In the genomic region with DNA sequence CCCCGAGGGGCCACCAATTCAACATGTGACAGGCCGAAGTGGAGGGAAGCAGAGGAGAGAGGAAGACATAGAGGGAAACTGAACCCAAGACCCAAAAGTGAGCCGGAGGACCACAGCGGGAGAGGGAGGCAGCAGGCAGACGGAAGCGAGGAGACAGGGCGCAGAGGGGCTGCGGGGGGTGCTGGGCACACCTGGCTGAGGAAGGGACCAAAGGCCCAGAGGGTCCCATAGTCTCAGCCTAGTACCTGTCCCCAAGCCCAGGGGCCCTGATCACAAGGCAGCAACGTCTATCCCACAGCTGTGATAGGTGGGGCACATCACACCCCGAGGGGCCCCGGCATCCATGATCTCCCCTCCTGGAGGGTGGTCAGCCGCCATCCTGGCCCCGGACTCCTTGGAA, we compare ENCODE assay signal across 10 cellular contexts. TPM values are rescaled to one million over a fixed set of nuclear protein-coding genes. Genes with fewer than 3 reads are reported as not detected.
DNase-seq lines count a peak whose midpoint lies in the region; ATAC-seq lines count a peak whose summit lies in the region.
"Had no signal": no experiment of that assay in that cellular context is flagged by ENCODE, and none has a peak within 500 bp of the region (broad histone marks: within the 10 kb centered on the region; RNA-seq: fewer than 3 reads in every experiment).

No MANE protein-coding gene starts in this region.

- no peak overlapping the region for H3K23ac ChIP-seq in trophoblast cell (ENCODE audit: low read length)

- H2BK5ac ChIP-seq in trophoblast cell (ENCODE audit: low read depth, low read length, poor library complexity) = no peak overlapping the region

- H3K79me2 ChIP-seq in trophoblast cell (ENCODE audit: control insufficient read depth, insufficient read depth, low read length, poor library complexity) = peaks cover 4% of the 10 kb centered on the region

- peak overlapping the region; percentile 4 for H4K8ac ChIP-seq in trophoblast cell (ENCODE audit: low read depth, low read length)

- DNase-seq in CD8-positive, alpha-beta memory T cell = no peak
- no peak for DNase-seq in central memory CD8-positive, alpha-beta T cell (ENCODE audit: low spot score in 2 of 2)
- no peak for DNase-seq in trophoblast cell
- no peak for DNase-seq in NCI-H1417 treated with DMSO at 0.1 percent for 48 hours (lab: John Stamatoyannopoulos, UW)
- DNase-seq in NCI-H2107 (lab: John Stamatoyannopoulos, UW) = no peak
- DNase-seq: GF-D8 had no signal

- ATAC-seq in central memory CD8-positive, alpha-beta T cell (replicated peaks; ENCODE audit: extremely low read depth, poor library complexity, severe bottlenecking) = no peak
- no peak for ATAC-seq in GM19397 (IDR thresholded peaks at IDR 0.05; ENCODE audit: unreplicated experiment)
- ATAC-seq in HG03521 (IDR thresholded peaks at IDR 0.05; ENCODE audit: unreplicated experiment) = no peak

- H3K4ac ChIP-seq in trophoblast cell (ENCODE audit: low read depth, low read length) = no peak overlapping the region

- POLR2A ChIA-PET in CD8-positive, alpha-beta memory T cell (lab: Charles Lee) = interaction anchor here (2.5 kb wide), 1 partner anchor 16 kb away, joined by 9 read pairs; no protein-coding TSS in a partner anchor

- H3K4me3 Mint-ChIP-seq in CD8-positive, alpha-beta memory T cell = peak overlapping the region; percentile 75 to 97 (median 93)
- peak overlapping the region; percentile 93 for H3K4me3 Mint-ChIP-seq in central memory CD8-positive, alpha-beta T cell

- peaks cover 0 to 44% (median 7%) of the 10 kb centered on the region in 3 donors for H3K36me3 Mint-ChIP-seq in CD8-positive, alpha-beta memory T cell
- H3K36me3 Mint-ChIP-seq in central memory CD8-positive, alpha-beta T cell (ENCODE audit: insufficient read depth) = peaks cover 58% of the 10 kb centered on the region

- H3K27me3 Mint-ChIP-seq in CD8-positive, alpha-beta memory T cell = no peaks in the 10 kb centered on the region
- H3K27me3 Mint-ChIP-seq in central memory CD8-positive, alpha-beta T cell = no peaks in the 10 kb centered on the region

- H3K4me1 Mint-ChIP-seq in CD8-positive, alpha-beta memory T cell = peaks cover 82 to 94% (median 86%) of the 10 kb centered on the region in 3 donors
- peaks cover 79% of the 10 kb centered on the region for H3K4me1 Mint-ChIP-seq in central memory CD8-positive, alpha-beta T cell

- peaks cover 81 to 100% (median 100%) of the 10 kb centered on the region in 10 experiments for H3K4me1 ChIP-seq in BLaER1 treated with 17β-estradiol and CSF1 and Interleukin-3, amounts not matched to agents 10 nM and 100 nM
- H3K4me1 ChIP-seq in CD8-positive, alpha-beta memory T cell (ENCODE audit: insufficient read depth, low read length) = peaks cover 91% of the 10 kb centered on the region
- peaks cover 23 to 28% of the 10 kb centered on the region in 2 experiments for H3K4me1 ChIP-seq in trophoblast cell (ENCODE audit: control insufficient read depth in 1 of 2, insufficient read depth in 2 of 2, low read length in 2 of 2)

- H3K27me3 ChIP-seq in BLaER1 treated with 17β-estradiol and CSF1 and Interleukin-3, amounts not matched to agents 10 nM and 100 nM = no peaks in the 10 kb centered on the region
- no peaks in the 10 kb centered on the region for H3K27me3 ChIP-seq in CD8-positive, alpha-beta memory T cell (ENCODE audit: insufficient read depth, low read length, poor library complexity, severe bottlenecking)
- H3K27me3 ChIP-seq in trophoblast cell (ENCODE audit: insufficient read depth, low read length) = no peaks in the 10 kb centered on the region
- H3K27me3 ChIP-seq: SJSA1 had no signal

- no CpG with 5 or more reads among the region's 13 CpGs for WGBS in trophoblast cell (ENCODE audit: extremely low coverage, insufficient coverage, insufficient read length)

- peaks cover 5 to 100% (median 94%) of the 10 kb centered on the region in 11 experiments; a peak in 21 of 22 replicates for H4K20me1 ChIP-seq in BLaER1 treated with 17β-estradiol and CSF1 and Interleukin-3, amounts not matched to agents 10 nM and 100 nM

- H3K9me3 Mint-ChIP-seq in CD8-positive, alpha-beta memory T cell = no peaks in the 10 kb centered on the region
- no peaks in the 10 kb centered on the region for H3K9me3 Mint-ChIP-seq in central memory CD8-positive, alpha-beta T cell

- H2AFZ ChIP-seq in trophoblast cell (ENCODE audit: insufficient read depth, low read length, poor library complexity) = no peak overlapping the region

- peak overlapping the region; percentile 37 for H2AK5ac ChIP-seq in trophoblast cell (ENCODE audit: low read length)

- no peaks in the 10 kb centered on the region for H3K9me3 ChIP-seq in BLaER1 treated with 17β-estradiol and CSF1 and Interleukin-3, amounts not matched to agents 10 nM and 100 nM (replicated peaks in 1 of 11)
- no peaks in the 10 kb centered on the region for H3K9me3 ChIP-seq in CD8-positive, alpha-beta memory T cell (ENCODE audit: low read length)
- H3K9me3 ChIP-seq in trophoblast cell (ENCODE audit: insufficient read depth, low read depth, low read length) = peaks cover 4% of the 10 kb centered on the region
- H3K9me3 ChIP-seq: SJSA1 had no signal

- H3K36me3 ChIP-seq in BLaER1 treated with 17β-estradiol and CSF1 and Interleukin-3, amounts not matched to agents 10 nM and 100 nM = peaks cover 0 to 42% (median 11%) of the 10 kb centered on the region in 11 experiments; a peak in 11 of 22 replicates
- no peaks in the 10 kb centered on the region for H3K36me3 ChIP-seq in CD8-positive, alpha-beta memory T cell (ENCODE audit: insufficient read depth, low read length)
- H3K36me3 ChIP-seq in trophoblast cell (ENCODE audit: control insufficient read depth in 1 of 2, insufficient read depth in 2 of 2, low read length in 2 of 2) = peaks cover 5 to 10% of the 10 kb centered on the region in 2 experiments
- H3K36me3 ChIP-seq: SJSA1 had no signal

- H3K14ac ChIP-seq in trophoblast cell (ENCODE audit: low read length) = no peak overlapping the region

- peak overlapping the region in 8 of 11 experiments; percentile 47 to 88 (median 80); a peak in 16 of 22 replicates for H3K27ac ChIP-seq in BLaER1 treated with 17β-estradiol and CSF1 and Interleukin-3, amounts not matched to agents 10 nM and 100 nM
- H3K27ac ChIP-seq in CD8-positive, alpha-beta memory T cell (ENCODE audit: low read depth, low read length) = peak overlapping the region; percentile 100
- H3K27ac ChIP-seq in trophoblast cell (ENCODE audit: low read depth, low read length) = no peak overlapping the region
- H3K27ac ChIP-seq: SJSA1 had no signal

- peak overlapping the region; percentile 53 to 83 (median 70); a peak in 18 of 22 replicates for H3K9ac ChIP-seq in BLaER1 treated with 17β-estradiol and CSF1 and Interleukin-3, amounts not matched to agents 10 nM and 100 nM
- H3K9ac ChIP-seq in trophoblast cell (ENCODE audit: low read length) = no peak overlapping the region

- no peak overlapping the region for H4K91ac ChIP-seq in trophoblast cell (ENCODE audit: low read depth, low read length)

- peaks cover 2% of the 10 kb centered on the region for H3K79me1 ChIP-seq in trophoblast cell (ENCODE audit: low read length)

- H3K4me2 ChIP-seq in BLaER1 treated with 17β-estradiol and CSF1 and Interleukin-3, amounts not matched to agents 10 nM and 100 nM = peak overlapping the region; percentile 83 to 100 (median 97)
- no peak overlapping the region for H3K4me2 ChIP-seq in trophoblast cell (ENCODE audit: low read length)

- peak overlapping the region; percentile 86 to 100 (median 100) for H3K27ac Mint-ChIP-seq in CD8-positive, alpha-beta memory T cell
- H3K27ac Mint-ChIP-seq in central memory CD8-positive, alpha-beta T cell (ENCODE audit: low read depth) = peak overlapping the region; percentile 75

- no peak overlapping the region for H3K4me3 ChIP-seq in BLaER1 treated with 17β-estradiol and CSF1 and Interleukin-3, amounts not matched to agents 10 nM and 100 nM
- H3K4me3 ChIP-seq in CD8-positive, alpha-beta memory T cell (ENCODE audit: low read length) = peak overlapping the region; percentile 45
- H3K4me3 ChIP-seq in trophoblast cell (ENCODE audit: low read depth, low read length) = no peak overlapping the region
- H3K4me3 ChIP-seq: SJSA1 had no signal

- peak overlapping the region; percentile 46 for H2BK12ac ChIP-seq in trophoblast cell (ENCODE audit: low read length)

- CTCF ChIA-PET in CD8-positive, alpha-beta memory T cell (lab: Charles Lee) = interaction anchor here (0.6 to 11.8 kb wide), 3 partner anchors 15 to 25 kb away, joined by 3 to 220 read pairs (median 20); no protein-coding TSS in a partner anchor

- H2BK120ac ChIP-seq in trophoblast cell (ENCODE audit: insufficient read depth, low read length, poor library complexity) = no peak overlapping the region

- no peak overlapping the region for H3K18ac ChIP-seq in trophoblast cell (ENCODE audit: low read length)

- no peak overlapping the region for H4K12ac ChIP-seq in trophoblast cell (ENCODE audit: low read depth, low read length)

RNA-seq across cellular contexts. Expression of a gene that starts 7.1 kb away (rescaled TPM):
- total RNA-seq in CD8-positive, alpha-beta memory T cell = 10 to 100 TPM; 59.1 to 67.8 TPM
- polyA plus RNA-seq in CD8-positive, alpha-beta memory T cell = 78.0 TPM
- 39.2 and 39.5 TPM in 2 replicates for polyA plus RNA-seq in trophoblast cell (2013)

RNA-seq across cellular contexts. Expression of a gene that starts 35.6 kb away (rescaled TPM):
- total RNA-seq in CD8-positive, alpha-beta memory T cell = 1 to 10 TPM; 1.8 to 2.6 TPM
- not detected for polyA plus RNA-seq in CD8-positive, alpha-beta memory T cell
- 10.3 and 11.1 TPM in 2 replicates for polyA plus RNA-seq in trophoblast cell (2013)
- total RNA-seq: SJSA1 had no signal
